Comparison of ENCODE assay signal across 1 cellular context in the genomic region with DNA sequence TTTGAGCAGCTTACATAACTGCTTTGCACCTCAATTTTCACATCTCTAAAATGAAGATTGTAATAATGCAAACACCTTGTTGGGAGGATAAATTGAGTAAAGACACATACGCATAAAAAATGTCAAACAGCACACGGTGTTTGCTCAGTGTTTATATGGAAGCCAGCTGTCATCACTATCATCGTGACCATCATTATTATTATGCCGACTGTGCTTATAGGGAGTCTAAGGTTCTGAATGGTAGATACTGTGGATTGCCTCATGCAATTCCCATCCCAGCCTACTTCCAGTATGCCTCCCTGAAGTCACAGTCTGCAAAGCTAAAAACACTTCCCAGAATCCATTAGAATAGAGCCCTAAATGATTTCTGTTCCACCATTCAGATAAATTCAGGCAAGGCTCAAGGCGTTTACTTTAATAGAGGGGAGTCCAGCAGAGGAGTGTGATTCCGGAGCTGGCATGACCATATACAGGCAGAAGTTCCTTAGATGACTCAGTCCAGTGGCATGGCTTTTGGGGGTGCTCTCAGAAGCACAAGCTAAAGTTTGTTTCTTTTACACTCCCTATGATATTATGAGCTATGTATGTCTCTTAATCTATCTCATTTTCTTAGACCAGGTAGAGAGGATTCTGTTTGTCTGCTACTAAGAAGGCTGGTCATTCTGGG.
TF ChIP-seq lines count a peak whose summit lies in the region.

No MANE protein-coding gene starts in this region.

TF ChIP-seq in IMR-90, 13 proteins besides CTCF, POLR2A, EP300 and RAD21:
- TF ChIP-seq BHLHE40 (IDR thresholded peaks at IDR 0.05; ENCODE audit: low read depth, low read length) (no peak), SMC3 (IDR thresholded peaks at IDR 0.05; ENCODE audit: low read depth, low read length) (no peak), NFE2L2 (IDR thresholded peaks at IDR 0.05; ENCODE audit: low read depth, low read length) (no peak), MAZ (IDR thresholded peaks at IDR 0.05; ENCODE audit: borderline replicate concordance, low read depth, low read length) (no peak), CHD1 (IDR thresholded peaks at IDR 0.05; ENCODE audit: low read depth, low read length) (no peak), MXI1 (IDR thresholded peaks at IDR 0.05; ENCODE audit: borderline replicate concordance, low read depth, low read length) (no peak), RCOR1 (IDR thresholded peaks at IDR 0.05; ENCODE audit: insufficient replicate concordance, low read length) (no peak), FOS (IDR thresholded peaks at IDR 0.05; ENCODE audit: low read depth, low read length) (peak; percentile 42; the same call in 1 of the 2 replicates), RFX5 (IDR thresholded peaks at IDR 0.05; ENCODE audit: low read depth, low read length) (no peak), CEBPB (IDR thresholded peaks at IDR 0.05; ENCODE audit: low read depth, low read length) (0 out of 2 replicates have a peak, but pooled peaks have one; percentile 25), MAFK (IDR thresholded peaks at IDR 0.05; ENCODE audit: low read depth, low read length) (0 out of 2 replicates have a peak, but pooled peaks have one; percentile 21)
- TF ChIP-seq, protein P1, sequence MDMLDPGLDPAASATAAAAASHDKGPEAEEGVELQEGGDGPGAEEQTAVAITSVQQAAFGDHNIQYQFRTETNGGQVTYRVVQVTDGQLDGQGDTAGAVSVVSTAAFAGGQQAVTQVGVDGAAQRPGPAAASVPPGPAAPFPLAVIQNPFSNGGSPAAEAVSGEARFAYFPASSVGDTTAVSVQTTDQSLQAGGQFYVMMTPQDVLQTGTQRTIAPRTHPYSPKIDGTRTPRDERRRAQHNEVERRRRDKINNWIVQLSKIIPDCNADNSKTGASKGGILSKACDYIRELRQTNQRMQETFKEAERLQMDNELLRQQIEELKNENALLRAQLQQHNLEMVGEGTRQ (IDR thresholded peaks at IDR 0.05; ENCODE audit: low read depth, low read length): no peak
- TF ChIP-seq, protein P2, sequence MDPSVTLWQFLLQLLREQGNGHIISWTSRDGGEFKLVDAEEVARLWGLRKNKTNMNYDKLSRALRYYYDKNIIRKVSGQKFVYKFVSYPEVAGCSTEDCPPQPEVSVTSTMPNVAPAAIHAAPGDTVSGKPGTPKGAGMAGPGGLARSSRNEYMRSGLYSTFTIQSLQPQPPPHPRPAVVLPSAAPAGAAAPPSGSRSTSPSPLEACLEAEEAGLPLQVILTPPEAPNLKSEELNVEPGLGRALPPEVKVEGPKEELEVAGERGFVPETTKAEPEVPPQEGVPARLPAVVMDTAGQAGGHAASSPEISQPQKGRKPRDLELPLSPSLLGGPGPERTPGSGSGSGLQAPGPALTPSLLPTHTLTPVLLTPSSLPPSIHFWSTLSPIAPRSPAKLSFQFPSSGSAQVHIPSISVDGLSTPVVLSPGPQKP (IDR thresholded peaks at IDR 0.05; ENCODE audit: borderline replicate concordance, low read depth, low read length): peak; percentile 97
